In the genomic region with DNA sequence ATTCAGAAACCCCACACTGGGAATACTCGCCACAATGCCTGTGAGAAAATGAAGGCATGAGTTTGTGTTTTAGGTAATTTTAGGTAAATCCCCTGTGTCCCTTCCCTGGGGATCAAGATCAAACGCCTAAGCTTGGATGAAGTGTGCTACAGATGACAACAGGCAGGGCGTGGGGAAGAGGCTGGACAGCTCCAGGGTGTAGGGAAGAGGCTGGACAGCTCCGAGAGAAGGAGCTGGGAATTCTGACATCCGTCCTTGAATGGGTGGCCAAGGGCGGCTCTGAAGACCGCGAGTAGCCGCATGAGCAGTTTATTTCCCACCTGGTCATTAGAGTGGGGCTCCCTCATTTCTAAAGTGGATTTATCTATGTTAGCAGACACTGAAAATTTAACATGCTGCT, we compare ENCODE assay signal across 21 cellular contexts.
DNase-seq lines count a peak whose midpoint lies in the region; ATAC-seq, FAIRE-seq and TF ChIP-seq lines count a peak whose summit lies in the region.
"Had no signal": no experiment of that assay in that cellular context is flagged by ENCODE, and none has a peak within 500 bp of the region (broad histone marks: within the 10 kb centered on the region; RNA-seq: fewer than 3 reads in every experiment).

No MANE protein-coding gene starts in this region.

- no peak overlapping the region for H3K4me3 ChIP-seq in breast epithelium
- no peak overlapping the region for H3K4me3 ChIP-seq in adipocyte (ENCODE audit: low read length)
- H3K4me3 ChIP-seq: hepatocyte, prostate gland had no signal

- intact Hi-C loops in MCF 10A (cut with micrococcal nuclease), result no loop called here
- intact Hi-C loops in breast epithelium (cut with DNase I; ENCODE audit: low total_unique reads), result loop anchor here (2.0 kb wide), 1 partner anchor 26 kb away; no protein-coding TSS in a partner anchor

- H3K4me3 Mint-ChIP-seq in MCF 10A (ENCODE audit: unreplicated experiment), result no peak overlapping the region
- no peak overlapping the region for H3K4me3 Mint-ChIP-seq in stimulated activated memory B cell treated with anti-CD40 and anti-IgM and Interleukin-4, amounts not matched to agents 10 μg/mL and 1 μg/mL and 100 μg/mL, for 72 hours
- H3K4me3 Mint-ChIP-seq: activated CD4-positive, alpha-beta T cell treated with anti-CD3 and anti-CD28 coated beads, Interleukin-2, amount 10 ng/mL, durations not matched to agents 24 days and 14 days had no signal

- POLR2A ChIA-PET in MCF 10A (lab: Yijun Ruan, JAX), result no interaction called here

- TF ChIP-seq CTCF in MCF 10A (IDR thresholded peaks at IDR 0.05; ENCODE audit: unreplicated experiment), result no peak
- no peak for TF ChIP-seq CTCF in breast epithelium (IDR thresholded peaks at IDR 0.05)

- no TSS peak for BruUV-seq in MCF 10A (replicated peaks; lab: Mats Ljungman, UMichigan)

- H3K27me3 Mint-ChIP-seq in MCF 10A (ENCODE audit: insufficient read depth, unreplicated experiment), result peaks cover 74% of the 10 kb centered on the region
- peaks cover 46% of the 10 kb centered on the region for H3K27me3 Mint-ChIP-seq in stimulated activated memory B cell treated with anti-CD40 and anti-IgM and Interleukin-4, amounts not matched to agents 10 μg/mL and 1 μg/mL and 100 μg/mL, for 72 hours

- H3K9me3 ChIP-seq in breast epithelium (no peaks in the 10 kb centered on the region), adipocyte (ENCODE audit: control insufficient read depth, low read length) (no peaks in the 10 kb centered on the region)
- H3K9me3 ChIP-seq: prostate gland had no signal

- peak; percentile 8 for DNase-seq in MCF 10A (ENCODE audit: unreplicated experiment)
- DNase-seq in breast epithelium (ENCODE audit: low spot score in 2 of 2), result no peak
- DNase-seq in adipocyte (ENCODE audit: low read depth), result peak; percentile 16
- peak; percentile 63 for DNase-seq in iPS-NIHi11 (ENCODE audit: low spot score)
- DNase-seq in urothelium cell line (ENCODE audit: low spot score), result peak; percentile 58
- no peak for DNase-seq in putamen (ENCODE audit: low spot score)
- DNase-seq in C1 segment of cervical spinal cord (lab: John Stamatoyannopoulos, UW), result no peak
- DNase-seq: activated CD4-positive, alpha-beta T cell treated with anti-CD3 and anti-CD28 coated beads, Interleukin-2, amount 10 ng/mL, durations not matched to agents 24 days and 14 days; activated effector memory CD4-positive, alpha-beta T cell treated with Interleukin-2 at 50 U/mL for 16 hours; amniotic stem cell; KBM-7; MV-4-11; NK-92 treated with Interleukin-12 subunit alpha and Interleukin-12 subunit beta, amount 100 ng/mL, for 24 hours; RPMI8226; small intestine; stimulated activated CD4-positive, alpha-beta T cell treated with anti-CD3 and anti-CD28 coated beads, Interleukin-4, amount 100 ng/mL, for 1 hour had no signal

- peaks cover 6% of the 10 kb centered on the region for H3K9me3 Mint-ChIP-seq in MCF 10A (ENCODE audit: unreplicated experiment)
- peaks cover 8% of the 10 kb centered on the region for H3K9me3 Mint-ChIP-seq in stimulated activated memory B cell treated with anti-CD40 and anti-IgM and Interleukin-4, amounts not matched to agents 10 μg/mL and 1 μg/mL and 100 μg/mL, for 72 hours
- H3K9me3 Mint-ChIP-seq: activated CD4-positive, alpha-beta T cell treated with anti-CD3 and anti-CD28 coated beads, Interleukin-2, amount 10 ng/mL, durations not matched to agents 24 days and 14 days had no signal

- H3K4me1 ChIP-seq in breast epithelium, result no peaks in the 10 kb centered on the region
- no peaks in the 10 kb centered on the region for H3K4me1 ChIP-seq in adipocyte (ENCODE audit: control insufficient read depth, insufficient read depth, low read length)
- H3K4me1 ChIP-seq: prostate gland had no signal

- ATAC-seq in stimulated activated memory B cell treated with anti-CD40 and anti-IgM and Interleukin-4, amounts not matched to agents 10 μg/mL and 1 μg/mL and 100 μg/mL, for 72 hours, result no peak

- TF ChIP-seq POLR2A in breast epithelium (IDR thresholded peaks at IDR 0.05), result no peak

- H3K27ac ChIP-seq in breast epithelium, result no peak overlapping the region
- H3K27ac ChIP-seq: hepatocyte, prostate gland had no signal

- no peaks in the 10 kb centered on the region for H3K4me1 Mint-ChIP-seq in MCF 10A (ENCODE audit: insufficient read depth, unreplicated experiment)
- no peaks in the 10 kb centered on the region for H3K4me1 Mint-ChIP-seq in stimulated activated memory B cell treated with anti-CD40 and anti-IgM and Interleukin-4, amounts not matched to agents 10 μg/mL and 1 μg/mL and 100 μg/mL, for 72 hours
- H3K4me1 Mint-ChIP-seq: activated CD4-positive, alpha-beta T cell treated with anti-CD3 and anti-CD28 coated beads, Interleukin-2, amount 10 ng/mL, durations not matched to agents 24 days and 14 days had no signal

- no peaks in the 10 kb centered on the region for H3K27me3 ChIP-seq in breast epithelium
- H3K27me3 ChIP-seq in adipocyte (replicated peaks; ENCODE audit: control insufficient read depth, insufficient read depth, low read length), result peaks cover 30% of the 10 kb centered on the region
- H3K27me3 ChIP-seq: hepatocyte had no signal

- no peak overlapping the region for H3K9ac ChIP-seq in adipocyte (ENCODE audit: low read length)

- CTCF ChIA-PET in MCF 10A (lab: Yijun Ruan, JAX), result no interaction called here

- no peaks in the 10 kb centered on the region for H3K36me3 Mint-ChIP-seq in MCF 10A (ENCODE audit: insufficient read depth, unreplicated experiment)
- H3K36me3 Mint-ChIP-seq in stimulated activated memory B cell treated with anti-CD40 and anti-IgM and Interleukin-4, amounts not matched to agents 10 μg/mL and 1 μg/mL and 100 μg/mL, for 72 hours, result no peaks in the 10 kb centered on the region

- H3K36me3 ChIP-seq in breast epithelium (no peaks in the 10 kb centered on the region), adipocyte (ENCODE audit: control insufficient read depth, insufficient read depth, low read length, severe bottlenecking) (no peaks in the 10 kb centered on the region)
- H3K36me3 ChIP-seq: prostate gland had no signal

- FAIRE-seq in urothelium cell line (lab: Jason Lieb, UNC), result no peak
- FAIRE-seq: A204.1, keratinocyte, small intestine had no signal

- no peak overlapping the region for H3K27ac Mint-ChIP-seq in MCF 10A (ENCODE audit: low read depth, unreplicated experiment)
- H3K27ac Mint-ChIP-seq in stimulated activated memory B cell treated with anti-CD40 and anti-IgM and Interleukin-4, amounts not matched to agents 10 μg/mL and 1 μg/mL and 100 μg/mL, for 72 hours, result no peak overlapping the region
- H3K27ac Mint-ChIP-seq: activated CD4-positive, alpha-beta T cell treated with anti-CD3 and anti-CD28 coated beads, Interleukin-2, amount 10 ng/mL, durations not matched to agents 24 days and 14 days had no signal

Comparison
In these comparisons a context has a peak if more than half of its experiments do, and no peak if none do; other contexts are left out.
1. DNase-seq: peak in MCF 10A (single experiment), adipocyte (single experiment), iPS-NIHi11 (single experiment) and urothelium cell line (single experiment); none in breast epithelium (0 of 2), putamen (single experiment) and C1 segment of cervical spinal cord (0 of 14).